1 cellular context compared by ENCODE assay signal in the genomic region with DNA sequence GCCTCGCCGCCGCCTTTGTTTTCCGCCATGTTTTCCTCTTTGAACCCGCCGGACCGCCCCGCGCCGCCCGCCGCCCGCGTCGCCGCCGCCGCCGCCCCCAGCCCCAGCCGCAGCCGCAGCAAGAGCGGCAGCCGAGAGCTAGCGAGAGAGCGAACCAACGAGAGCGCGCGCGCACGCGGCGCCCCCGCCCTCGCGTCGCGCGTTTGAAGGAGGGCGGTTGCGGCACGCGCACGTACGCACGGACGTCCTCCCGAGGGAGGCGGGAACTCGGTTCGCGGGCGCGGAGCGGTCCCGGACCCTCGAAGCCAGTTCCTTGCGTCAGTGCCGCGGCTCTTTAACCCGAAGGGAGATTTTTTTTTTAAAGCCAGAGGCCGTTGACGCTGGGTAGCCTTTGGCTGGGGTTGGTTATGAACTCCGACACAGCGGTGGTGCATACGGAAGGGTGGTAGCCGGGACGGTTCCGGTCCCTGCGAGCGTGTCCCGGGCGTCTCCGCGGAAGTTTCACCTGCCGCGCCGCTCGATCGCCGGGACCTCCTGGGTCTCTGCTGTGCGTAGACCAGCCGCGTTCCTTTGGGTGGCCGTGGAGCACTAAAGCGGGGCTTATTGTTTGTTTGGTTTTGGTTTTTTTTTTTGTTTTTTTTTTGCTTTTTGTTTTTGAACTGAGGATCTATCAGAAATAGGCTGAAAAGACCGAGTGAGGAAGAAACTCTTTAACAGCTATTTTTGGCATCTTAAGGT.
TF ChIP-seq lines count a peak whose summit lies in the region.

A gene (minus strand): TSS at position 156 of the 738 bp plus-strand sequence. CDS start 127 bp downstream, at position 29.

TF ChIP-seq in K562, 482 proteins besides CTCF, POLR2A, EP300 and RAD21 (continued from another document and continues in another):
- TF ChIP-seq, protein P1, sequence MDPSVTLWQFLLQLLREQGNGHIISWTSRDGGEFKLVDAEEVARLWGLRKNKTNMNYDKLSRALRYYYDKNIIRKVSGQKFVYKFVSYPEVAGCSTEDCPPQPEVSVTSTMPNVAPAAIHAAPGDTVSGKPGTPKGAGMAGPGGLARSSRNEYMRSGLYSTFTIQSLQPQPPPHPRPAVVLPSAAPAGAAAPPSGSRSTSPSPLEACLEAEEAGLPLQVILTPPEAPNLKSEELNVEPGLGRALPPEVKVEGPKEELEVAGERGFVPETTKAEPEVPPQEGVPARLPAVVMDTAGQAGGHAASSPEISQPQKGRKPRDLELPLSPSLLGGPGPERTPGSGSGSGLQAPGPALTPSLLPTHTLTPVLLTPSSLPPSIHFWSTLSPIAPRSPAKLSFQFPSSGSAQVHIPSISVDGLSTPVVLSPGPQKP (CRISPR knock-in tag; IDR thresholded peaks at IDR 0.05): no peak
- peak; percentile 82 for TF ChIP-seq HMGN3 (IDR thresholded peaks at IDR 0.05; ENCODE audit: borderline replicate concordance, extremely low read depth, insufficient read length, low read depth, low read length)
- TF ChIP-seq NUFIP1 (IDR thresholded peaks at IDR 0.05; ENCODE audit: partially characterized antibody): no peak
- peak; percentile 11; the same call in 1 of the 2 replicates for TF ChIP-seq STAT5A (IDR thresholded peaks at IDR 0.05; ENCODE audit: borderline replicate concordance, low read length)
- peak in 1 of 2 experiments; percentile 16; a peak in 1 of 4 replicates for TF ChIP-seq RCOR1 (IDR thresholded peaks at IDR 0.05; ENCODE audit: borderline replicate concordance in 1 of 2, low read depth in 2 of 2, low read length in 2 of 2)
- TF ChIP-seq, protein P2, sequence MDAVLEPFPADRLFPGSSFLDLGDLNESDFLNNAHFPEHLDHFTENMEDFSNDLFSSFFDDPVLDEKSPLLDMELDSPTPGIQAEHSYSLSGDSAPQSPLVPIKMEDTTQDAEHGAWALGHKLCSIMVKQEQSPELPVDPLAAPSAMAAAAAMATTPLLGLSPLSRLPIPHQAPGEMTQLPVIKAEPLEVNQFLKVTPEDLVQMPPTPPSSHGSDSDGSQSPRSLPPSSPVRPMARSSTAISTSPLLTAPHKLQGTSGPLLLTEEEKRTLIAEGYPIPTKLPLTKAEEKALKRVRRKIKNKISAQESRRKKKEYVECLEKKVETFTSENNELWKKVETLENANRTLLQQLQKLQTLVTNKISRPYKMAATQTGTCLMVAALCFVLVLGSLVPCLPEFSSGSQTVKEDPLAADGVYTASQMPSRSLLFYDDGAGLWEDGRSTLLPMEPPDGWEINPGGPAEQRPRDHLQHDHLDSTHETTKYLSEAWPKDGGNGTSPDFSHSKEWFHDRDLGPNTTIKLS (IDR thresholded peaks at IDR 0.05; ENCODE audit: borderline replicate concordance, low read depth): peak; percentile 58; the same call in 1 of the 2 replicates
- TF ChIP-seq LARP7 (IDR thresholded peaks at IDR 0.05): peak; percentile 91; the same call in 1 of the 2 replicates
- no peak for TF ChIP-seq U2AF2 (optimal IDR thresholded peaks at IDR 0.05; ENCODE audit: low read depth, low read length)
- TF ChIP-seq ARID1B (IDR thresholded peaks at IDR 0.05): peak; percentile 7; the same call in 1 of the 2 replicates
- no peak for TF ChIP-seq NFYB (IDR thresholded peaks at IDR 0.05; ENCODE audit: extremely low read depth, insufficient read length)
- TF ChIP-seq FOXA1 (IDR thresholded peaks at IDR 0.05; ENCODE audit: borderline replicate concordance): no peak
- peak; percentile 62; the same call in 1 of the 2 replicates for TF ChIP-seq RNF2 (IDR thresholded peaks at IDR 0.05)
- no peak for TF ChIP-seq NR2C2 (CRISPR knock-in tag; IDR thresholded peaks at IDR 0.05)
- TF ChIP-seq NR2C2 (tag; IDR thresholded peaks at IDR 0.05): peak; percentile 71; the same call in 1 of the 2 replicates
- no peak for TF ChIP-seq MTF1 (CRISPR knock-in tag; IDR thresholded peaks at IDR 0.05; ENCODE audit: borderline replicate concordance)
- TF ChIP-seq L3MBTL2 (IDR thresholded peaks at IDR 0.05): peak; percentile 99
- no peak for TF ChIP-seq CBX8 (IDR thresholded peaks at IDR 0.05; ENCODE audit: borderline replicate concordance, extremely low read depth, low read depth, low read length, poor library complexity, severe bottlenecking)
- TF ChIP-seq, protein P3, sequence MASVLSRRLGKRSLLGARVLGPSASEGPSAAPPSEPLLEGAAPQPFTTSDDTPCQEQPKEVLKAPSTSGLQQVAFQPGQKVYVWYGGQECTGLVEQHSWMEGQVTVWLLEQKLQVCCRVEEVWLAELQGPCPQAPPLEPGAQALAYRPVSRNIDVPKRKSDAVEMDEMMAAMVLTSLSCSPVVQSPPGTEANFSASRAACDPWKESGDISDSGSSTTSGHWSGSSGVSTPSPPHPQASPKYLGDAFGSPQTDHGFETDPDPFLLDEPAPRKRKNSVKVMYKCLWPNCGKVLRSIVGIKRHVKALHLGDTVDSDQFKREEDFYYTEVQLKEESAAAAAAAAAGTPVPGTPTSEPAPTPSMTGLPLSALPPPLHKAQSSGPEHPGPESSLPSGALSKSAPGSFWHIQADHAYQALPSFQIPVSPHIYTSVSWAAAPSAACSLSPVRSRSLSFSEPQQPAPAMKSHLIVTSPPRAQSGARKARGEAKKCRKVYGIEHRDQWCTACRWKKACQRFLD (CRISPR knock-in tag; IDR thresholded peaks at IDR 0.05): peak; percentile 71
- TF ChIP-seq CHCHD3 (CRISPR knock-in tag; IDR thresholded peaks at IDR 0.05): peak; percentile 88; the same call in 1 of the 2 replicates
- TF ChIP-seq RB1 (IDR thresholded peaks at IDR 0.05; ENCODE audit: low read depth): peak; percentile 99
- TF ChIP-seq, protein P4, sequence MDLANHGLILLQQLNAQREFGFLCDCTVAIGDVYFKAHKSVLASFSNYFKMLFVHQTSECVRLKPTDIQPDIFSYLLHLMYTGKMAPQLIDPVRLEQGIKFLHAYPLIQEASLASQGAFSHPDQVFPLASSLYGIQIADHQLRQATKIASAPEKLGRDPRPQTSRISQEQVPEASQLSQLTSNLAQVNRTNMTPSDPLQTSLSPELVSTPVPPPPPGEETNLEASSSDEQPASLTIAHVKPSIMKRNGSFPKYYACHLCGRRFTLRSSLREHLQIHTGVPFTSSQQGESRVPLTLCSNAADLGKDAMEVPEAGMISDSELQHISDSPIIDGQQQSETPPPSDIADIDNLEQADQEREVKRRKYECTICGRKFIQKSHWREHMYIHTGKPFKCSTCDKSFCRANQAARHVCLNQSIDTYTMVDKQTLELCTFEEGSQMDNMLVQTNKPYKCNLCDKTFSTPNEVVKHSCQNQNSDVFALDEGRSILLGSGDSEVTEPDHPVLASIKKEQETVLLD (IDR thresholded peaks at IDR 0.05): peak; percentile 97
- peak; percentile 6; the same call in 1 of the 2 replicates for TF ChIP-seq PHF21A (IDR thresholded peaks at IDR 0.05; ENCODE audit: borderline replicate concordance, low read depth)
- no peak for TF ChIP-seq ZBTB1 (CRISPR knock-in tag; IDR thresholded peaks at IDR 0.05; ENCODE audit: borderline replicate concordance, low read depth)
- TF ChIP-seq MTA1 (IDR thresholded peaks at IDR 0.05; ENCODE audit: borderline replicate concordance): peak; percentile 48; the same call in 1 of the 2 replicates
- TF ChIP-seq, protein P5, sequence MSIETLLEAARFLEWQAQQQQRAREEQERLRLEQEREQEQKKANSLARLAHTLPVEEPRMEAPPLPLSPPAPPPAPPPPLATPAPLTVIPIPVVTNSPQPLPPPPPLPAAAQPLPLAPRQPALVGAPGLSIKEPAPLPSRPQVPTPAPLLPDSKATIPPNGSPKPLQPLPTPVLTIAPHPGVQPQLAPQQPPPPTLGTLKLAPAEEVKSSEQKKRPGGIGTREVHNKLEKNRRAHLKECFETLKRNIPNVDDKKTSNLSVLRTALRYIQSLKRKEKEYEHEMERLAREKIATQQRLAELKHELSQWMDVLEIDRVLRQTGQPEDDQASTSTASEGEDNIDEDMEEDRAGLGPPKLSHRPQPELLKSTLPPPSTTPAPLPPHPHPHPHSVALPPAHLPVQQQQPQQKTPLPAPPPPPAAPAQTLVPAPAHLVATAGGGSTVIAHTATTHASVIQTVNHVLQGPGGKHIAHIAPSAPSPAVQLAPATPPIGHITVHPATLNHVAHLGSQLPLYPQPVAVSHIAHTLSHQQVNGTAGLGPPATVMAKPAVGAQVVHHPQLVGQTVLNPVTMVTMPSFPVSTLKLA (conservative IDR thresholded peaks at IDR 0.05): peak; percentile 72 to 83
- TF ChIP-seq MTA2 (IDR thresholded peaks at IDR 0.05; ENCODE audit: low read depth): peak; percentile 14; the same call in 1 of the 2 replicates
- TF ChIP-seq POLR2AphosphoS2 (IDR thresholded peaks at IDR 0.05; ENCODE audit: low read length): peak; percentile 78; the same call in 1 of the 2 replicates
- peak; percentile 96 for TF ChIP-seq CTBP1 (IDR thresholded peaks at IDR 0.05; ENCODE audit: borderline replicate concordance)
- TF ChIP-seq, protein P6, sequence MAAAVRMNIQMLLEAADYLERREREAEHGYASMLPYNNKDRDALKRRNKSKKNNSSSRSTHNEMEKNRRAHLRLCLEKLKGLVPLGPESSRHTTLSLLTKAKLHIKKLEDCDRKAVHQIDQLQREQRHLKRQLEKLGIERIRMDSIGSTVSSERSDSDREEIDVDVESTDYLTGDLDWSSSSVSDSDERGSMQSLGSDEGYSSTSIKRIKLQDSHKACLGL (CRISPR knock-in tag; IDR thresholded peaks at IDR 0.05; ENCODE audit: borderline replicate concordance, poor library complexity, severe bottlenecking): no peak
- TF ChIP-seq, protein P7, sequence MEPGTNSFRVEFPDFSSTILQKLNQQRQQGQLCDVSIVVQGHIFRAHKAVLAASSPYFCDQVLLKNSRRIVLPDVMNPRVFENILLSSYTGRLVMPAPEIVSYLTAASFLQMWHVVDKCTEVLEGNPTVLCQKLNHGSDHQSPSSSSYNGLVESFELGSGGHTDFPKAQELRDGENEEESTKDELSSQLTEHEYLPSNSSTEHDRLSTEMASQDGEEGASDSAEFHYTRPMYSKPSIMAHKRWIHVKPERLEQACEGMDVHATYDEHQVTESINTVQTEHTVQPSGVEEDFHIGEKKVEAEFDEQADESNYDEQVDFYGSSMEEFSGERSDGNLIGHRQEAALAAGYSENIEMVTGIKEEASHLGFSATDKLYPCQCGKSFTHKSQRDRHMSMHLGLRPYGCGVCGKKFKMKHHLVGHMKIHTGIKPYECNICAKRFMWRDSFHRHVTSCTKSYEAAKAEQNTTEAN (CRISPR knock-in tag; IDR thresholded peaks at IDR 0.05): no peak
- no peak for TF ChIP-seq ZNF354B (CRISPR knock-in tag; IDR thresholded peaks at IDR 0.05)
- peak; percentile 28; the same call in 1 of the 2 replicates for TF ChIP-seq TOE1 (IDR thresholded peaks at IDR 0.05; ENCODE audit: borderline replicate concordance)
- TF ChIP-seq TOE1 (CRISPR knock-in tag; IDR thresholded peaks at IDR 0.05; ENCODE audit: borderline replicate concordance, low read depth): no peak
- no peak for TF ChIP-seq SNRNP70 (optimal IDR thresholded peaks at IDR 0.05; ENCODE audit: low read depth, low read length)
- no peak for TF ChIP-seq FOS (IDR thresholded peaks at IDR 0.05; ENCODE audit: extremely low read depth, insufficient read length)
- TF ChIP-seq, protein P8, sequence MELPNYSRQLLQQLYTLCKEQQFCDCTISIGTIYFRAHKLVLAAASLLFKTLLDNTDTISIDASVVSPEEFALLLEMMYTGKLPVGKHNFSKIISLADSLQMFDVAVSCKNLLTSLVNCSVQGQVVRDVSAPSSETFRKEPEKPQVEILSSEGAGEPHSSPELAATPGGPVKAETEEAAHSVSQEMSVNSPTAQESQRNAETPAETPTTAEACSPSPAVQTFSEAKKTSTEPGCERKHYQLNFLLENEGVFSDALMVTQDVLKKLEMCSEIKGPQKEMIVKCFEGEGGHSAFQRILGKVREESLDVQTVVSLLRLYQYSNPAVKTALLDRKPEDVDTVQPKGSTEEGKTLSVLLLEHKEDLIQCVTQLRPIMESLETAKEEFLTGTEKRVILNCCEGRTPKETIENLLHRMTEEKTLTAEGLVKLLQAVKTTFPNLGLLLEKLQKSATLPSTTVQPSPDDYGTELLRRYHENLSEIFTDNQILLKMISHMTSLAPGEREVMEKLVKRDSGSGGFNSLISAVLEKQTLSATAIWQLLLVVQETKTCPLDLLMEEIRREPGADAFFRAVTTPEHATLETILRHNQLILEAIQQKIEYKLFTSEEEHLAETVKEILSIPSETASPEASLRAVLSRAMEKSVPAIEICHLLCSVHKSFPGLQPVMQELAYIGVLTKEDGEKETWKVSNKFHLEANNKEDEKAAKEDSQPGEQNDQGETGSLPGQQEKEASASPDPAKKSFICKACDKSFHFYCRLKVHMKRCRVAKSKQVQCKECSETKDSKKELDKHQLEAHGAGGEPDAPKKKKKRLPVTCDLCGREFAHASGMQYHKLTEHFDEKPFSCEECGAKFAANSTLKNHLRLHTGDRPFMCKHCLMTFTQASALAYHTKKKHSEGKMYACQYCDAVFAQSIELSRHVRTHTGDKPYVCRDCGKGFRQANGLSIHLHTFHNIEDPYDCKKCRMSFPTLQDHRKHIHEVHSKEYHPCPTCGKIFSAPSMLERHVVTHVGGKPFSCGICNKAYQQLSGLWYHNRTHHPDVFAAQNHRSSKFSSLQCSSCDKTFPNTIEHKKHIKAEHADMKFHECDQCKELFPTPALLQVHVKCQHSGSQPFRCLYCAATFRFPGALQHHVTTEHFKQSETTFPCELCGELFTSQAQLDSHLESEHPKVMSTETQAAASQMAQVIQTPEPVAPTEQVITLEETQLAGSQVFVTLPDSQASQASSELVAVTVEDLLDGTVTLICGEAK (IDR thresholded peaks at IDR 0.05): peak; percentile 79
- TF ChIP-seq, protein P8 (CRISPR knock-in tag; IDR thresholded peaks at IDR 0.05): no peak
